1 cellular context compared by ENCODE assay signal in genomic region chr14:92253381-92253894, GRCh38.
TF ChIP-seq lines count a peak whose summit lies in the region.

No MANE protein-coding gene starts in this region.

TF ChIP-seq in HEK293, 187 proteins besides CTCF, POLR2A, EP300 and RAD21 (continued from another document and continues in another):
- TF ChIP-seq ZBTB49 (tag by site-specific recombination; IDR thresholded peaks at IDR 0.05; ENCODE audit: low read depth): no peak
- TF ChIP-seq ZNF549 (tag by site-specific recombination; IDR thresholded peaks at IDR 0.05): peak; percentile 62; the same call in 1 of the 2 replicates
- TF ChIP-seq ZNF239 (tag by site-specific recombination; IDR thresholded peaks at IDR 0.05): no peak
- TF ChIP-seq EGR2 (tag by site-specific recombination; IDR thresholded peaks at IDR 0.05; ENCODE audit: low read depth): peak; percentile 97
- no peak for TF ChIP-seq ZSCAN18 (tag by site-specific recombination; IDR thresholded peaks at IDR 0.05)
- TF ChIP-seq MZF1 (tag by site-specific recombination; IDR thresholded peaks at IDR 0.05; ENCODE audit: borderline replicate concordance): no peak
- TF ChIP-seq KLF7 (tag by site-specific recombination; IDR thresholded peaks at IDR 0.05; ENCODE audit: borderline replicate concordance): no peak
- TF ChIP-seq SP2 (tag by site-specific recombination; IDR thresholded peaks at IDR 0.05): 0 out of 2 replicates have a peak, but pooled peaks have one; percentile 22
- no peak for TF ChIP-seq ZNF645 (tag by site-specific recombination; IDR thresholded peaks at IDR 0.05)
- TF ChIP-seq PATZ1 (tag by site-specific recombination; IDR thresholded peaks at IDR 0.05): no peak
- no peak for TF ChIP-seq ZNF292 (tag by site-specific recombination; IDR thresholded peaks at IDR 0.05; ENCODE audit: borderline replicate concordance, low read depth)
- TF ChIP-seq ZSCAN30 (tag by site-specific recombination; IDR thresholded peaks at IDR 0.05): no peak
- no peak for TF ChIP-seq PBX3 (CRISPR knock-in tag; IDR thresholded peaks at IDR 0.05)
- no peak for TF ChIP-seq ZNF529 (tag by site-specific recombination; IDR thresholded peaks at IDR 0.05; ENCODE audit: insufficient replicate concordance)
- no peak for TF ChIP-seq ZNF426 (tag by site-specific recombination; IDR thresholded peaks at IDR 0.05)
- TF ChIP-seq ZBTB8A (tag by site-specific recombination; IDR thresholded peaks at IDR 0.05): no peak
- no peak for TF ChIP-seq ZNF398 (tag by site-specific recombination; IDR thresholded peaks at IDR 0.05)
- TF ChIP-seq ZNF362 (tag by site-specific recombination; IDR thresholded peaks at IDR 0.05): no peak
- TF ChIP-seq IKZF3 (tag by site-specific recombination; IDR thresholded peaks at IDR 0.05): no peak
- TF ChIP-seq ZNF560 (tag by site-specific recombination; IDR thresholded peaks at IDR 0.05; ENCODE audit: borderline replicate concordance): no peak
- TF ChIP-seq BCL11A (tag by site-specific recombination; IDR thresholded peaks at IDR 0.05; ENCODE audit: low read depth): 0 out of 2 replicates have a peak, but pooled peaks have one; percentile 28
- TF ChIP-seq SCRT2 (tag by site-specific recombination; IDR thresholded peaks at IDR 0.05): no peak
- TF ChIP-seq ZNF837 (tag by site-specific recombination; IDR thresholded peaks at IDR 0.05): no peak
- TF ChIP-seq ZNF791 (tag by site-specific recombination; IDR thresholded peaks at IDR 0.05): no peak
- no peak for TF ChIP-seq ZBTB6 (tag by site-specific recombination; IDR thresholded peaks at IDR 0.05)
- TF ChIP-seq ZNF510 (tag by site-specific recombination; IDR thresholded peaks at IDR 0.05; ENCODE audit: insufficient replicate concordance): no peak
- no peak for TF ChIP-seq ZNF571 (tag by site-specific recombination; IDR thresholded peaks at IDR 0.05)
- TF ChIP-seq ZNF596 (tag by site-specific recombination; IDR thresholded peaks at IDR 0.05): no peak
- no peak for TF ChIP-seq ZNF488 (tag by site-specific recombination; IDR thresholded peaks at IDR 0.05)
- TF ChIP-seq ZNF792 (tag by site-specific recombination; IDR thresholded peaks at IDR 0.05): no peak
- TF ChIP-seq GLIS2 (tag by site-specific recombination; IDR thresholded peaks at IDR 0.05): peak; percentile 51
- no peak for TF ChIP-seq ZNF184 (tag by site-specific recombination; IDR thresholded peaks at IDR 0.05)
- no peak for TF ChIP-seq ZNF544 (tag by site-specific recombination; IDR thresholded peaks at IDR 0.05)
- no peak for TF ChIP-seq ZNF341 (tag by site-specific recombination; IDR thresholded peaks at IDR 0.05; ENCODE audit: low read depth)
- peak; percentile 48; the same call in 1 of the 2 replicates for TF ChIP-seq ZNF24 (tag by site-specific recombination; IDR thresholded peaks at IDR 0.05)
- TF ChIP-seq ZNF121 (tag by site-specific recombination; IDR thresholded peaks at IDR 0.05): no peak
- no peak for TF ChIP-seq ZBTB26 (tag by site-specific recombination; optimal IDR thresholded peaks at IDR 0.05)
- no peak for TF ChIP-seq MEIS1 (CRISPR knock-in tag; IDR thresholded peaks at IDR 0.05; ENCODE audit: borderline replicate concordance)
- no peak for TF ChIP-seq YY1 (tag by site-specific recombination; IDR thresholded peaks at IDR 0.05)
- TF ChIP-seq FEZF1 (tag by site-specific recombination; IDR thresholded peaks at IDR 0.05): peak; percentile 9; the same call in 1 of the 2 replicates
- TF ChIP-seq ZBTB11 (tag by site-specific recombination; conservative IDR thresholded peaks at IDR 0.05; ENCODE audit: low read depth): no peak
- TF ChIP-seq ZNF707 (tag by site-specific recombination; IDR thresholded peaks at IDR 0.05): no peak
- no peak for TF ChIP-seq ZNF19 (tag by site-specific recombination; IDR thresholded peaks at IDR 0.05; ENCODE audit: low read depth)
- no peak for TF ChIP-seq ZNF626 (tag by site-specific recombination; IDR thresholded peaks at IDR 0.05)
